22 cellular contexts compared by ENCODE assay signal in the genomic region with DNA sequence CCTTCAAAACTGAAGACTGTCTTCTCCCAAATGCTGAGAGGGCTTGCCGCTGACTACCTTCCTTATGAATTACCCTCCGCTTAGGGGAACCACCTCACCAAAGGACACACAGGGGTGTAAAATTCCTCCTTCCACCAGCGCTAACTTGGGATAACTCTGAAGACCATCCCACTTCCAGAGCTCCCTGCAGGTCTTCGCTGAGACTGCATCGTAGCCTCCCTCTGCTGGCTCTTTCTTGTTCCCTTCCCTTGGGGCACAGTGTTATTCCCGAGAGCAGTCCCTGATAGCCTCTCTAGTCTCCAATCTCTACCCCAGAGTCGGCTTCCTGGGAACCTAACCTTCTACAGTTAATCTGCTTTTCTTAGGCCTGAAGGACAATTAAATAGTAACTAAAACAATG.
"Had no signal": no experiment of that assay in that cellular context is flagged by ENCODE, and none has a peak within 500 bp of the region (broad histone marks: within the 10 kb centered on the region; RNA-seq: fewer than 3 reads in every experiment).

No MANE protein-coding gene starts in this region.

- H3K4me1 ChIP-seq: colonic mucosa, esophagus muscularis mucosa, pancreas, transverse colon, uterus had no signal

- H3K27me3 Mint-ChIP-seq: activated naive CD8-positive, alpha-beta T cell treated with anti-CD3 and anti-CD28 coated beads for 36 hours; activated T-cell treated with anti-CD3 and anti-CD28 coated beads, Interleukin-2, amount 50 U/mL, for 24 hours; activated T-helper 17 cell treated with anti-CD3 and anti-CD28 coated beads, Interleukin-2, amount 50 U/mL, for 72 hours; effector memory CD8-positive, alpha-beta T cell; memory B cell; stimulated activated naive B cell treated with anti-CD40 and anti-IgM and Interleukin-4, amounts not matched to agents 10 μg/mL and 1 μg/mL and 100 μg/mL, for 72 hours had no signal

- H3K4me1 Mint-ChIP-seq: activated naive CD8-positive, alpha-beta T cell treated with anti-CD3 and anti-CD28 coated beads for 36 hours; activated T-helper 17 cell treated with anti-CD3 and anti-CD28 coated beads, Interleukin-2, amount 50 U/mL, for 72 hours; memory B cell; nephron; stimulated activated naive B cell treated with anti-CD40 and anti-IgM and Interleukin-4, amounts not matched to agents 10 μg/mL and 1 μg/mL and 100 μg/mL, for 72 hours had no signal

- H3K4me3 Mint-ChIP-seq: activated naive CD8-positive, alpha-beta T cell treated with anti-CD3 and anti-CD28 coated beads for 36 hours; activated T-cell treated with anti-CD3 and anti-CD28 coated beads, Interleukin-2, amount 50 U/mL, for 24 hours; activated T-helper 17 cell treated with anti-CD3 and anti-CD28 coated beads, Interleukin-2, amount 50 U/mL, for 72 hours; effector memory CD8-positive, alpha-beta T cell; memory B cell; nephron; stimulated activated naive B cell treated with anti-CD40 and anti-IgM and Interleukin-4, amounts not matched to agents 10 μg/mL and 1 μg/mL and 100 μg/mL, for 72 hours had no signal

- ATAC-seq: activated T-helper 17 cell treated with anti-CD3 and anti-CD28 coated beads, Interleukin-2, amount 50 U/mL, for 72 hours; effector memory CD8-positive, alpha-beta T cell; pancreas; right cardiac atrium; stimulated activated naive B cell treated with anti-CD40 and anti-IgM and Interleukin-4, amounts not matched to agents 10 μg/mL and 1 μg/mL and 100 μg/mL, for 72 hours had no signal

- DNase-seq: activated CD4-positive, alpha-beta T cell treated with anti-CD3 and anti-CD28 coated beads, Interleukin-2, amount 50 U/mL, for 4 hours; activated CD8-positive, alpha-beta memory T cell treated with anti-CD3 and anti-CD28 coated beads for 24 hours; activated CD8-positive, alpha-beta memory T cell treated with anti-CD3 and anti-CD28 coated beads, Interleukin-2, amount 50 U/mL, for 4 hours; activated naive CD4-positive, alpha-beta T cell; activated naive CD8-positive, alpha-beta T cell treated with anti-CD3 and anti-CD28 coated beads for 36 hours; activated T-cell treated with anti-CD3 and anti-CD28 coated beads, Interleukin-2, amount 50 U/mL, for 24 hours; colonic mucosa; dorsolateral prefrontal cortex; effector memory CD8-positive, alpha-beta T cell; glutamatergic neuron; pancreas; right cardiac atrium; stimulated activated CD4-positive, alpha-beta T cell treated with anti-CD3 and anti-CD28 coated beads, Interleukin-2, amount 100 ng/mL, for 24 hours; stimulated activated CD8-positive, alpha-beta memory T cell treated with anti-CD3 and anti-CD28 coated beads, Interleukin-4, amount 100 ng/mL, for 48 hours; stimulated activated naive B cell treated with anti-CD40 and anti-IgM and Interleukin-4, amounts not matched to agents 10 μg/mL and 1 μg/mL and 100 μg/mL, for 72 hours; transverse colon; uterus had no signal

- H3K36me3 Mint-ChIP-seq: memory B cell; stimulated activated naive B cell treated with anti-CD40 and anti-IgM and Interleukin-4, amounts not matched to agents 10 μg/mL and 1 μg/mL and 100 μg/mL, for 72 hours had no signal

- H3K27me3 ChIP-seq: colonic mucosa, dorsolateral prefrontal cortex, esophagus muscularis mucosa, hepatocyte, pancreas, transverse colon, uterus had no signal

- H3K4me3 ChIP-seq: colonic mucosa, dorsolateral prefrontal cortex, esophagus muscularis mucosa, hepatocyte, pancreas, transverse colon, uterus had no signal

- H3K9me3 ChIP-seq: colonic mucosa, pancreas, transverse colon, uterus had no signal

- H3K36me3 ChIP-seq: colonic mucosa, esophagus muscularis mucosa, pancreas, transverse colon, uterus had no signal

- H3K27ac Mint-ChIP-seq: activated naive CD8-positive, alpha-beta T cell treated with anti-CD3 and anti-CD28 coated beads for 36 hours; activated T-cell treated with anti-CD3 and anti-CD28 coated beads, Interleukin-2, amount 50 U/mL, for 24 hours; activated T-helper 17 cell treated with anti-CD3 and anti-CD28 coated beads, Interleukin-2, amount 50 U/mL, for 72 hours; effector memory CD8-positive, alpha-beta T cell; memory B cell; nephron; stimulated activated naive B cell treated with anti-CD40 and anti-IgM and Interleukin-4, amounts not matched to agents 10 μg/mL and 1 μg/mL and 100 μg/mL, for 72 hours had no signal

- H3K27ac ChIP-seq: colonic mucosa, dorsolateral prefrontal cortex, esophagus muscularis mucosa, hepatocyte, pancreas, transverse colon, uterus had no signal
